27 cellular contexts compared by ENCODE assay signal in the genomic region with DNA sequence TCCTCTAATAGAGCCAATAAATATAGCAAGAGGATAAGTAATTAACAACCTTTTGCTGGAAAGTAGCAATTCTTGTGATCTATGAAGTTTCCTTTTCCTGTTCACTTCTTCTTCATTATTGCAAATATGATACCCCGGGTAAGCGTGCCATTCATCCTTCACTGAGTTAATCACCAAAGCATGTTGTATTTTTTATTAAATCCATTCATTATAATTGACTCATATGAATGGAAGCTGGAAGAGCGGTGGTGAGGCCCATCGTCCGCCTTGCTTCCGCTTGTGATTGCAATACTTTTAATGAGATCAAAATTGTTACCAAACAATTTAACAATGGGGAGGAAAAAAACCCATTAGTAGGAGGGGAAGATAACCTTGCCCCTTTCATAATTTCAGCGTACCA. TPM values are rescaled to one million over a fixed set of nuclear protein-coding genes. Genes with fewer than 3 reads are reported as not detected.
DNase-seq lines count a peak whose midpoint lies in the region; ATAC-seq, FAIRE-seq and TF ChIP-seq lines count a peak whose summit lies in the region.
"Had no signal": no experiment of that assay in that cellular context is flagged by ENCODE, and none has a peak within 500 bp of the region (broad histone marks: within the 10 kb centered on the region; RNA-seq: fewer than 3 reads in every experiment).

No MANE protein-coding gene starts in this region.

- no peaks in the 10 kb centered on the region for H3K36me3 ChIP-seq in astrocyte (ENCODE audit: insufficient read depth, low read length)
- no peaks in the 10 kb centered on the region for H3K36me3 ChIP-seq in naive thymus-derived CD4-positive, alpha-beta T cell (ENCODE audit: control insufficient read depth in 2 of 3, insufficient read depth in 3 of 3, low read length in 3 of 3)
- H3K36me3 ChIP-seq: SJCRH30, tibial nerve had no signal

- no peak overlapping the region for H3K9ac ChIP-seq in astrocyte (ENCODE audit: low read length)

- no peaks in the 10 kb centered on the region for H3K9me3 Mint-ChIP-seq in astrocyte (ENCODE audit: unreplicated experiment)
- no peaks in the 10 kb centered on the region for H3K9me3 Mint-ChIP-seq in natural killer cell treated with Interleukin-12 subunit alpha and Interleukin-12 subunit beta and Interleukin-15 and Interleukin-18, amount 100 ng/mL, for 72 hours
- H3K9me3 Mint-ChIP-seq in activated CD4-positive, alpha-beta T cell treated with anti-CD3 and anti-CD28 coated beads, Interleukin-2, amount 10 ng/mL, durations not matched to agents 7 days and 5 days: no peaks in the 10 kb centered on the region
- H3K9me3 Mint-ChIP-seq in naive thymus-derived CD4-positive, alpha-beta T cell: no peaks in the 10 kb centered on the region
- H3K9me3 Mint-ChIP-seq: activated naive CD4-positive, alpha-beta T cell treated with anti-CD3 and anti-CD28 coated beads, Interleukin-2, amount 50 U/mL, for 24 hours had no signal

- H3K4me1 ChIP-seq in astrocyte (ENCODE audit: insufficient read depth, low read length) (peaks cover 20% of the 10 kb centered on the region), foreskin keratinocyte (peaks cover 6% of the 10 kb centered on the region)
- H3K4me1 ChIP-seq in naive thymus-derived CD4-positive, alpha-beta T cell (ENCODE audit: control insufficient read depth in 2 of 2, insufficient read depth in 2 of 2, low read length in 2 of 2): no peaks in the 10 kb centered on the region

- H3K27me3 Mint-ChIP-seq in astrocyte (ENCODE audit: low read depth, unreplicated experiment): no peaks in the 10 kb centered on the region
- H3K27me3 Mint-ChIP-seq in natural killer cell treated with Interleukin-12 subunit alpha and Interleukin-12 subunit beta and Interleukin-15 and Interleukin-18, amount 100 ng/mL, for 72 hours: no peaks in the 10 kb centered on the region
- H3K27me3 Mint-ChIP-seq in activated CD4-positive, alpha-beta T cell treated with anti-CD3 and anti-CD28 coated beads, Interleukin-2, amount 10 ng/mL, durations not matched to agents 7 days and 5 days: no peaks in the 10 kb centered on the region
- H3K27me3 Mint-ChIP-seq in naive thymus-derived CD4-positive, alpha-beta T cell: no peaks in the 10 kb centered on the region
- H3K27me3 Mint-ChIP-seq: activated naive CD4-positive, alpha-beta T cell treated with anti-CD3 and anti-CD28 coated beads, Interleukin-2, amount 50 U/mL, for 24 hours had no signal

- H3K9me3 ChIP-seq in astrocyte (ENCODE audit: insufficient read depth, low read depth, low read length): no peaks in the 10 kb centered on the region
- no peaks in the 10 kb centered on the region for H3K9me3 ChIP-seq in naive thymus-derived CD4-positive, alpha-beta T cell (ENCODE audit: control insufficient read depth in 2 of 3, low read length in 3 of 3)
- H3K9me3 ChIP-seq: SJCRH30, tibial nerve had no signal

- no peak overlapping the region for H3K4me3 ChIP-seq in AG09309 (ENCODE audit: control insufficient read depth, low read depth, low read length)
- no peak overlapping the region for H3K4me3 ChIP-seq in astrocyte (ENCODE audit: insufficient read depth, low read depth, low read length)
- H3K4me3 ChIP-seq in naive thymus-derived CD4-positive, alpha-beta T cell (ENCODE audit: low read length): no peak overlapping the region
- H3K4me3 ChIP-seq: coronary artery, SJCRH30, smooth muscle cell, tibial nerve had no signal

- intact Hi-C loops in naive thymus-derived CD4-positive, alpha-beta T cell (cut with micrococcal nuclease): no loop called here

- TF ChIP-seq CTCF in AG09309 (IDR thresholded peaks at IDR 0.05; ENCODE audit: control insufficient read depth, insufficient read depth, low read depth, low read length, missing control alignments) (no peak), astrocyte (IDR thresholded peaks at IDR 0.05; ENCODE audit: insufficient read depth, low read depth, low read length) (no peak), foreskin keratinocyte (conservative IDR thresholded peaks at IDR 0.05) (no peak)

- peak overlapping the region; percentile 75 for H3K4me2 ChIP-seq in astrocyte (ENCODE audit: low read length)
- H3K4me2 ChIP-seq: smooth muscle cell had no signal

- no peak overlapping the region for H2AFZ ChIP-seq in astrocyte (ENCODE audit: low read depth, low read length)

- DNase-seq in AG09309 (ENCODE audit: low read depth) (peak; percentile 57), GM03348 (ENCODE audit: low spot score) (peak; percentile 89), astrocyte (ENCODE audit: low read depth) (peak; percentile 74), foreskin keratinocyte (peak; percentile 69 to 87)
- DNase-seq in natural killer cell treated with Interleukin-12 subunit alpha and Interleukin-12 subunit beta and Interleukin-15 and Interleukin-18, amount 100 ng/mL, for 72 hours (ENCODE audit: low spot score): no peak
- no peak for DNase-seq in activated CD4-positive, alpha-beta T cell treated with anti-CD3 and anti-CD28 coated beads, Interleukin-2, amount 10 ng/mL, durations not matched to agents 7 days and 5 days
- no peak for DNase-seq in naive thymus-derived CD4-positive, alpha-beta T cell
- DNase-seq: ACHN; activated CD4-positive, alpha-beta T cell treated with anti-CD3 and anti-CD28 coated beads, Interleukin-2, amount 50 U/mL, for 4 hours; activated CD4-positive, CD25-positive, alpha-beta regulatory T cell; activated CD8-positive, alpha-beta memory T cell treated with anti-CD3 and anti-CD28 coated beads, Interleukin-2, amount 50 U/mL, for 4 hours; Calu3; DND-41; naive B cell; NCI-H1092; NCI-H2029; SJCRH30; stimulated activated CD4-positive, alpha-beta T cell treated with anti-CD3 and anti-CD28 coated beads, Interleukin-1b, Interleukin-23, amount 100 ng/mL, for 48 hours; T-helper 1 cell had no signal

- peaks cover 5% of the 10 kb centered on the region for H3K36me3 Mint-ChIP-seq in astrocyte (ENCODE audit: low read depth, unreplicated experiment)
- H3K36me3 Mint-ChIP-seq in natural killer cell treated with Interleukin-12 subunit alpha and Interleukin-12 subunit beta and Interleukin-15 and Interleukin-18, amount 100 ng/mL, for 72 hours: no peaks in the 10 kb centered on the region
- no peaks in the 10 kb centered on the region for H3K36me3 Mint-ChIP-seq in activated CD4-positive, alpha-beta T cell treated with anti-CD3 and anti-CD28 coated beads, Interleukin-2, amount 10 ng/mL, durations not matched to agents 7 days and 5 days (ENCODE audit: low read depth)
- peaks cover 0 to 39% (median 20%) of the 10 kb centered on the region in 5 donors for H3K36me3 Mint-ChIP-seq in naive thymus-derived CD4-positive, alpha-beta T cell

- no peak overlapping the region for H3K27ac Mint-ChIP-seq in astrocyte (ENCODE audit: unreplicated experiment)
- no peak overlapping the region for H3K27ac Mint-ChIP-seq in natural killer cell treated with Interleukin-12 subunit alpha and Interleukin-12 subunit beta and Interleukin-15 and Interleukin-18, amount 100 ng/mL, for 72 hours
- H3K27ac Mint-ChIP-seq in activated CD4-positive, alpha-beta T cell treated with anti-CD3 and anti-CD28 coated beads, Interleukin-2, amount 10 ng/mL, durations not matched to agents 7 days and 5 days: no peak overlapping the region
- H3K27ac Mint-ChIP-seq in naive thymus-derived CD4-positive, alpha-beta T cell: no peak overlapping the region
- H3K27ac Mint-ChIP-seq: activated naive CD4-positive, alpha-beta T cell treated with anti-CD3 and anti-CD28 coated beads, Interleukin-2, amount 50 U/mL, for 24 hours; naive B cell had no signal

- no peak overlapping the region for H3K4me3 Mint-ChIP-seq in astrocyte (ENCODE audit: unreplicated experiment)
- no peak overlapping the region for H3K4me3 Mint-ChIP-seq in natural killer cell treated with Interleukin-12 subunit alpha and Interleukin-12 subunit beta and Interleukin-15 and Interleukin-18, amount 100 ng/mL, for 72 hours
- no peak overlapping the region for H3K4me3 Mint-ChIP-seq in activated CD4-positive, alpha-beta T cell treated with anti-CD3 and anti-CD28 coated beads, Interleukin-2, amount 10 ng/mL, durations not matched to agents 7 days and 5 days
- H3K4me3 Mint-ChIP-seq in naive thymus-derived CD4-positive, alpha-beta T cell: no peak overlapping the region
- H3K4me3 Mint-ChIP-seq: activated naive CD4-positive, alpha-beta T cell treated with anti-CD3 and anti-CD28 coated beads, Interleukin-2, amount 50 U/mL, for 24 hours; naive B cell had no signal

- no peak for FAIRE-seq in astrocyte (lab: Jason Lieb, UNC)
- FAIRE-seq: H54, RCC 7860 had no signal

- ATAC-seq in foreskin keratinocyte (peak; percentile 66), GM18873 (IDR thresholded peaks at IDR 0.05; ENCODE audit: low FRiP score, unreplicated experiment) (no peak)
- ATAC-seq in natural killer cell treated with Interleukin-12 subunit alpha and Interleukin-12 subunit beta and Interleukin-15 and Interleukin-18, amount 100 ng/mL, for 72 hours: no peak
- no peak for ATAC-seq in naive thymus-derived CD4-positive, alpha-beta T cell
- ATAC-seq: esophagus mucosa had no signal

- H3K27me3 ChIP-seq in astrocyte (ENCODE audit: insufficient read depth, low read length): no peaks in the 10 kb centered on the region
- H3K27me3 ChIP-seq in foreskin keratinocyte: no peaks in the 10 kb centered on the region
- H3K27me3 ChIP-seq in naive thymus-derived CD4-positive, alpha-beta T cell (ENCODE audit: control insufficient read depth in 2 of 2, insufficient read depth in 2 of 2, low read length in 2 of 2): no peaks in the 10 kb centered on the region
- H3K27me3 ChIP-seq: SJCRH30, tibial nerve had no signal

- POLR2A ChIA-PET in activated CD4-positive, alpha-beta T cell treated with anti-CD3 and anti-CD28 coated beads, Interleukin-2, amount 10 ng/mL, durations not matched to agents 7 days and 5 days (lab: Charles Lee): no interaction called here
- POLR2A ChIA-PET in naive thymus-derived CD4-positive, alpha-beta T cell (lab: Charles Lee): no interaction called here

- CTCF ChIA-PET in activated CD4-positive, alpha-beta T cell treated with anti-CD3 and anti-CD28 coated beads, Interleukin-2, amount 10 ng/mL, durations not matched to agents 7 days and 5 days (lab: Charles Lee): interaction anchor here (0.8 kb wide), 1 partner anchor 18 kb away, joined by 3 read pairs; no protein-coding TSS in a partner anchor
- CTCF ChIA-PET in naive thymus-derived CD4-positive, alpha-beta T cell (lab: Charles Lee): no interaction called here

- H4K20me1 ChIP-seq in astrocyte (ENCODE audit: insufficient read depth, low read length): peaks cover 36% of the 10 kb centered on the region

- H3K27ac ChIP-seq in astrocyte (ENCODE audit: low read depth, low read length) (peak overlapping the region; percentile 28), foreskin keratinocyte (no peak overlapping the region)
- no peak overlapping the region for H3K27ac ChIP-seq in naive thymus-derived CD4-positive, alpha-beta T cell (ENCODE audit: low read depth, low read length)
- H3K27ac ChIP-seq: coronary artery, SJCRH30, tibial nerve had no signal

- H3K79me2 ChIP-seq in astrocyte (ENCODE audit: insufficient read depth, low read length): peaks cover 3% of the 10 kb centered on the region

- H3K4me1 Mint-ChIP-seq in astrocyte (ENCODE audit: low read depth, unreplicated experiment): peaks cover 15% of the 10 kb centered on the region
- peaks cover 27 to 30% of the 10 kb centered on the region in 2 donors for H3K4me1 Mint-ChIP-seq in natural killer cell treated with Interleukin-12 subunit alpha and Interleukin-12 subunit beta and Interleukin-15 and Interleukin-18, amount 100 ng/mL, for 72 hours (ENCODE audit: low read depth in 2 of 2)
- peaks cover 8% of the 10 kb centered on the region for H3K4me1 Mint-ChIP-seq in activated CD4-positive, alpha-beta T cell treated with anti-CD3 and anti-CD28 coated beads, Interleukin-2, amount 10 ng/mL, durations not matched to agents 7 days and 5 days
- H3K4me1 Mint-ChIP-seq in naive thymus-derived CD4-positive, alpha-beta T cell: peaks cover 0 to 21% (median 6%) of the 10 kb centered on the region in 7 donors

RNA-seq across cellular contexts. Expression of a gene that starts 39.2 kb away (rescaled TPM):
- 6.6 and 6.9 TPM in 2 replicates for total RNA-seq in astrocyte
- 9.7 and 12.1 TPM in 2 replicates for total RNA-seq in foreskin keratinocyte
- 6.1 and 6.9 TPM in 2 replicates for polyA plus RNA-seq in foreskin keratinocyte
- total RNA-seq in natural killer cell treated with Interleukin-12 subunit alpha and Interleukin-12 subunit beta and Interleukin-15 and Interleukin-18, amount 100 ng/mL, for 72 hours: 1 to 10 TPM; 6.2 to 7.7 TPM
- total RNA-seq in activated CD4-positive, alpha-beta T cell treated with anti-CD3 and anti-CD28 coated beads, Interleukin-2, amount 10 ng/mL, durations not matched to agents 7 days and 5 days: 1 to 10 TPM; 2.6 to 3.1 TPM
- 1 to 10 TPM; 3.0 to 6.2 (median 4.4) TPM for total RNA-seq in naive thymus-derived CD4-positive, alpha-beta T cell
- polyA plus RNA-seq in naive thymus-derived CD4-positive, alpha-beta T cell: 1 to 10 TPM; 4.4 to 8.6 TPM

Comparison
In these comparisons a context has a peak if more than half of its experiments do, and no peak if none do; other contexts are left out.
1. DNase-seq: peak in AG09309 (single experiment), GM03348 (single experiment), astrocyte (single experiment) and foreskin keratinocyte (2 of 2); none in natural killer cell treated with Interleukin-12 subunit alpha and Interleukin-12 subunit beta and Interleukin-15 and Interleukin-18, amount 100 ng/mL, for 72 hours (single experiment), activated CD4-positive, alpha-beta T cell treated with anti-CD3 and anti-CD28 coated beads, Interleukin-2, amount 10 ng/mL, durations not matched to agents 7 days and 5 days (single experiment) and naive thymus-derived CD4-positive, alpha-beta T cell (0 of 9).